18 cellular contexts compared by ENCODE assay signal in the genomic region with DNA sequence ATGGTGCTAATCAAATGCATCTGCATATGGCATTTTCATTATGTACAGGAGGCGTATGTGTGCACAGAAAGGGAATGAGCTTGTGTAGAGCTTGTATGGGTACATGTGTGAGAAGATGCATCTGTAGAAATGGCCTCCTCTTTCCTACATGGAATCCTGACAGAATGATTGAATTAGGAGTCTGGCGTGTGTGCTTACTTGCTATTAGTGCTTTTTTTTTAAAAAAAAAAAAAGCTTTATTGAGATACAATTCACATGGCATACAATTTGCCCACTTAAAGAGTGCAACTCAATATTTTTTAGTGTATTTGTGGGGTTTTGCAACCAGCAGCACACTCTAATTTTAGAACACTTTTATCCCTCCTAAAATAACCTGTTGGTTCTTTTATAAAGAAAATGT.
DNase-seq lines count a peak whose midpoint lies in the region; ATAC-seq and TF ChIP-seq lines count a peak whose summit lies in the region.
"Had no signal": no experiment of that assay in that cellular context is flagged by ENCODE, and none has a peak within 500 bp of the region (broad histone marks: within the 10 kb centered on the region; RNA-seq: fewer than 3 reads in every experiment).

No MANE protein-coding gene starts in this region.

- no peaks in the 10 kb centered on the region for H3K36me3 ChIP-seq in subcutaneous abdominal adipose tissue (ENCODE audit: control insufficient read depth in 5 of 5, insufficient read depth in 5 of 5, low read length in 5 of 5)
- H3K36me3 ChIP-seq: cardiac muscle cell, esophagus muscularis mucosa had no signal

- no peaks in the 10 kb centered on the region for H3K9me3 Mint-ChIP-seq in activated naive CD4-positive, alpha-beta T cell treated with anti-CD3 and anti-CD28 coated beads, Interleukin-2, amount 50 U/mL, for 24 hours
- H3K9me3 Mint-ChIP-seq in activated naive CD4-positive, alpha-beta T cell treated with anti-CD3 and anti-CD28 coated beads, Interleukin-2, amount 10 ng/mL, durations not matched to agents 7 days and 5 days = no peaks in the 10 kb centered on the region
- H3K9me3 Mint-ChIP-seq in immature natural killer cell = no peaks in the 10 kb centered on the region
- H3K9me3 Mint-ChIP-seq: nephron progenitor cell had no signal

- no peak overlapping the region for H3K4me3 ChIP-seq in subcutaneous abdominal adipose tissue (ENCODE audit: low read depth in 1 of 5, low read length in 5 of 5)
- H3K4me3 ChIP-seq: cardiac muscle cell, esophagus muscularis mucosa, lung had no signal

- H3K27me3 Mint-ChIP-seq in activated naive CD4-positive, alpha-beta T cell treated with anti-CD3 and anti-CD28 coated beads, Interleukin-2, amount 50 U/mL, for 24 hours = no peaks in the 10 kb centered on the region
- H3K27me3 Mint-ChIP-seq in activated naive CD4-positive, alpha-beta T cell treated with anti-CD3 and anti-CD28 coated beads, Interleukin-2, amount 10 ng/mL, durations not matched to agents 7 days and 5 days = no peaks in the 10 kb centered on the region
- H3K27me3 Mint-ChIP-seq in T-helper 17 cell (no peaks in the 10 kb centered on the region), immature natural killer cell (ENCODE audit: low read depth in 3 of 3) (peaks cover 0 to 3% (median 0%) of the 10 kb centered on the region in 3 donors)

- CTCF ChIA-PET in activated naive CD4-positive, alpha-beta T cell treated with anti-CD3 and anti-CD28 coated beads, Interleukin-2, amount 10 ng/mL, durations not matched to agents 7 days and 5 days (lab: Charles Lee) = interaction anchor here (1.5 to 3.1 kb wide), 3 partner anchors 10 to 42 kb away, joined by 5 to 17 read pairs (median 16); no protein-coding TSS in a partner anchor

- H3K27ac Mint-ChIP-seq in activated naive CD4-positive, alpha-beta T cell treated with anti-CD3 and anti-CD28 coated beads, Interleukin-2, amount 50 U/mL, for 24 hours = peak overlapping the region; percentile 60
- no peak overlapping the region for H3K27ac Mint-ChIP-seq in activated naive CD4-positive, alpha-beta T cell treated with anti-CD3 and anti-CD28 coated beads, Interleukin-2, amount 10 ng/mL, durations not matched to agents 7 days and 5 days
- H3K27ac Mint-ChIP-seq in T-helper 17 cell (peak overlapping the region; percentile 97), immature natural killer cell (peak overlapping the region; percentile 24 to 86 (median 80))
- H3K27ac Mint-ChIP-seq: nephron progenitor cell had no signal

- in situ Hi-C loops in G401 (cut with HindIII; ENCODE audit: low sequenced_read_pairs) = no loop called here

- peaks cover 98% of the 10 kb centered on the region for H3K4me1 Mint-ChIP-seq in activated naive CD4-positive, alpha-beta T cell treated with anti-CD3 and anti-CD28 coated beads, Interleukin-2, amount 50 U/mL, for 24 hours
- peaks cover 83% of the 10 kb centered on the region for H3K4me1 Mint-ChIP-seq in activated naive CD4-positive, alpha-beta T cell treated with anti-CD3 and anti-CD28 coated beads, Interleukin-2, amount 10 ng/mL, durations not matched to agents 7 days and 5 days
- peaks cover 69% of the 10 kb centered on the region for H3K4me1 Mint-ChIP-seq in T-helper 17 cell
- peaks cover 89 to 98% of the 10 kb centered on the region in 2 donors for H3K4me1 Mint-ChIP-seq in immature natural killer cell

- H3K4me1 ChIP-seq in subcutaneous abdominal adipose tissue (ENCODE audit: control insufficient read depth in 5 of 5, insufficient read depth in 5 of 5, low read length in 5 of 5) (peaks cover 9 to 63% (median 46%) of the 10 kb centered on the region in 5 donors), foreskin keratinocyte (no peaks in the 10 kb centered on the region)

- H3K9me3 ChIP-seq in T-helper 17 cell (ENCODE audit: control insufficient read depth, low read length, poor library complexity, severe bottlenecking) = no peaks in the 10 kb centered on the region
- no peaks in the 10 kb centered on the region for H3K9me3 ChIP-seq in subcutaneous abdominal adipose tissue (ENCODE audit: control insufficient read depth in 5 of 5, low read length in 5 of 5)
- H3K9me3 ChIP-seq: esophagus muscularis mucosa had no signal

- H3K4me3 Mint-ChIP-seq in activated naive CD4-positive, alpha-beta T cell treated with anti-CD3 and anti-CD28 coated beads, Interleukin-2, amount 50 U/mL, for 24 hours = peak overlapping the region; percentile 12
- no peak overlapping the region for H3K4me3 Mint-ChIP-seq in activated naive CD4-positive, alpha-beta T cell treated with anti-CD3 and anti-CD28 coated beads, Interleukin-2, amount 10 ng/mL, durations not matched to agents 7 days and 5 days
- H3K4me3 Mint-ChIP-seq in T-helper 17 cell (peak overlapping the region; percentile 63), immature natural killer cell (peak overlapping the region in 3 of 5 donors; percentile 3 to 38 (median 5))
- H3K4me3 Mint-ChIP-seq: nephron progenitor cell had no signal

- ATAC-seq in T-helper 17 cell = no peak
- no peak for ATAC-seq in foreskin keratinocyte
- no peak for ATAC-seq in HG03432 (IDR thresholded peaks at IDR 0.05; ENCODE audit: unreplicated experiment)

- no peak overlapping the region for H3K9ac ChIP-seq in subcutaneous abdominal adipose tissue (ENCODE audit: low read length in 5 of 5)

- H3K27me3 ChIP-seq in subcutaneous abdominal adipose tissue (ENCODE audit: control insufficient read depth in 5 of 5, insufficient read depth in 4 of 5, low read length in 5 of 5) (no peaks in the 10 kb centered on the region), foreskin keratinocyte (no peaks in the 10 kb centered on the region)
- H3K27me3 ChIP-seq: cardiac muscle cell, esophagus muscularis mucosa had no signal

- peaks cover 5% of the 10 kb centered on the region for H3K36me3 Mint-ChIP-seq in activated naive CD4-positive, alpha-beta T cell treated with anti-CD3 and anti-CD28 coated beads, Interleukin-2, amount 50 U/mL, for 24 hours
- peaks cover 47% of the 10 kb centered on the region for H3K36me3 Mint-ChIP-seq in activated naive CD4-positive, alpha-beta T cell treated with anti-CD3 and anti-CD28 coated beads, Interleukin-2, amount 10 ng/mL, durations not matched to agents 7 days and 5 days
- H3K36me3 Mint-ChIP-seq in T-helper 17 cell (ENCODE audit: low read depth) (peaks cover 2% of the 10 kb centered on the region), immature natural killer cell (no peaks in the 10 kb centered on the region)

- H3K27ac ChIP-seq in subcutaneous abdominal adipose tissue (ENCODE audit: low read depth, low read length) (peak overlapping the region; percentile 18), foreskin keratinocyte (no peak overlapping the region)
- H3K27ac ChIP-seq: cardiac muscle cell had no signal

- DNase-seq in activated naive CD4-positive, alpha-beta T cell treated with anti-CD3 and anti-CD28 coated beads, Interleukin-2, amount 10 ng/mL, durations not matched to agents 7 days and 5 days = no peak
- DNase-seq in T-helper 17 cell = no peak
- no peak for DNase-seq in immature natural killer cell
- no peak for DNase-seq in G401 (ENCODE audit: low spot score)
- no peak for DNase-seq in foreskin keratinocyte
- DNase-seq: activated CD4-positive, alpha-beta T cell treated with anti-CD3 and anti-CD28 coated beads for 1 hour; Calu3; NCI-H2081 treated with DMSO at 0.1 percent for 48 hours; nephron progenitor cell; OCI-M1; stimulated activated CD4-positive, alpha-beta T cell treated with anti-CD3 and anti-CD28 coated beads, Interleukin-15, amount 100 ng/mL, for 24 hours; T1000 had no signal

- TF ChIP-seq CTCF in foreskin keratinocyte (conservative IDR thresholded peaks at IDR 0.05) = no peak
